ENCODE assay signal across 1 cellular context in the genomic region with DNA sequence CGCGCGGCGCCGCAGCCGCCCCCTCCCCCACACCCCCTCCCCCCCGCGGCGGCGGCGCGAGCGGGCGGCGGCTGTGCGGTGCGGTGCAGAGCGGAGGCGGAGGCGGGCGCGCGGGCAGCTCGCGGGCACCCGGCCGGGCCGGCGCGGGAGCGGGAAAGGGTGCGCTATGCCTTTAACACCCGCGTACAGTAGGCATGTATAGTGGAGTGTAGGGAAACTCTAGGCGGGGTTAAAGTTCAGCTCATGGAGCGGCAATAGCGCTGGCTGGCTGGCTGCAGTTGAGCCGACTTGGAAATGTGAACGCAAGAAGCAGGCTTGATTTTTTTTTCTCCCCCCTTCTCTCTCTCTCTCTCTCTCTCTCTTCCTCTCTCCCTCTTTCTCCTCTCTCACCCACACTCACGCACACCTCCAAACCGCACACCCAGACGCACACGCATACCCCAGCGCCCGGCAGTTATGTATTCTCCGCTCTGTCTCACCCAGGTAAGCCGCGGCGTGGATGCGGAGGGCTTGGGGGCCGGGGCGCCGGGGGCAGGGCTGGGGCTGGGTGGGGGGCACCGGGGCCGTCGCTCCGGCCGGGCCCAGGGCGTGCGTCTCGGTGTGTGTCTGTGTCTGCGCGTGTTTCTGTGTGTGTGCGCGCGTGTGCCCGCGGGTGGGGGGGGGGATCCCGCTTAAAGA.
TF ChIP-seq lines count a peak whose summit lies in the region.

A gene (plus strand): TSS at position 226 of the 678 bp plus-strand sequence.

TF ChIP-seq in K562, 482 proteins besides CTCF, POLR2A, EP300 and RAD21 (continued from another document and continues in another):
- TF ChIP-seq, protein P1, sequence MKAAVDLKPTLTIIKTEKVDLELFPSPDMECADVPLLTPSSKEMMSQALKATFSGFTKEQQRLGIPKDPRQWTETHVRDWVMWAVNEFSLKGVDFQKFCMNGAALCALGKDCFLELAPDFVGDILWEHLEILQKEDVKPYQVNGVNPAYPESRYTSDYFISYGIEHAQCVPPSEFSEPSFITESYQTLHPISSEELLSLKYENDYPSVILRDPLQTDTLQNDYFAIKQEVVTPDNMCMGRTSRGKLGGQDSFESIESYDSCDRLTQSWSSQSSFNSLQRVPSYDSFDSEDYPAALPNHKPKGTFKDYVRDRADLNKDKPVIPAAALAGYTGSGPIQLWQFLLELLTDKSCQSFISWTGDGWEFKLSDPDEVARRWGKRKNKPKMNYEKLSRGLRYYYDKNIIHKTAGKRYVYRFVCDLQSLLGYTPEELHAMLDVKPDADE (conservative IDR thresholded peaks at IDR 0.05; ENCODE audit: control insufficient read depth, low read depth, low read length): 0 out of 2 replicates have a peak, but pooled peaks have one; percentile 47
- TF ChIP-seq, protein P2, sequence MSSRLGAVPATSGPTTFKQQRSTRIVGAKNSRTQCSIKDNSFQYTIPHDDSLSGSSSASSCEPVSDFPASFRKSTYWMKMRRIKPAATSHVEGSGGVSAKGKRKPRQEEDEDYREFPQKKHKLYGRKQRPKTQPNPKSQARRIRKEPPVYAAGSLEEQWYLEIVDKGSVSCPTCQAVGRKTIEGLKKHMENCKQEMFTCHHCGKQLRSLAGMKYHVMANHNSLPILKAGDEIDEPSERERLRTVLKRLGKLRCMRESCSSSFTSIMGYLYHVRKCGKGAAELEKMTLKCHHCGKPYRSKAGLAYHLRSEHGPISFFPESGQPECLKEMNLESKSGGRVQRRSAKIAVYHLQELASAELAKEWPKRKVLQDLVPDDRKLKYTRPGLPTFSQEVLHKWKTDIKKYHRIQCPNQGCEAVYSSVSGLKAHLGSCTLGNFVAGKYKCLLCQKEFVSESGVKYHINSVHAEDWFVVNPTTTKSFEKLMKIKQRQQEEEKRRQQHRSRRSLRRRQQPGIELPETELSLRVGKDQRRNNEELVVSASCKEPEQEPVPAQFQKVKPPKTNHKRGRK (tag; IDR thresholded peaks at IDR 0.05): peak; percentile 43; the same call in 1 of the 2 replicates
- TF ChIP-seq SMAD4 (CRISPR knock-in tag; conservative IDR thresholded peaks at IDR 0.05): 0 out of 2 replicates have a peak, but pooled peaks have one; percentile 17
- TF ChIP-seq CEBPG (CRISPR knock-in tag; IDR thresholded peaks at IDR 0.05): 0 out of 2 replicates have a peak, but pooled peaks have one; percentile 2
- TF ChIP-seq CEBPG (tag; conservative IDR thresholded peaks at IDR 0.05 in 1 of 2, IDR thresholded peaks at IDR 0.05 in 1 of 2): no peak
- TF ChIP-seq KLF10 (CRISPR knock-in tag; IDR thresholded peaks at IDR 0.05): no peak
- no peak for TF ChIP-seq NFYB (IDR thresholded peaks at IDR 0.05; ENCODE audit: extremely low read depth, insufficient read length)
- TF ChIP-seq, protein P3, sequence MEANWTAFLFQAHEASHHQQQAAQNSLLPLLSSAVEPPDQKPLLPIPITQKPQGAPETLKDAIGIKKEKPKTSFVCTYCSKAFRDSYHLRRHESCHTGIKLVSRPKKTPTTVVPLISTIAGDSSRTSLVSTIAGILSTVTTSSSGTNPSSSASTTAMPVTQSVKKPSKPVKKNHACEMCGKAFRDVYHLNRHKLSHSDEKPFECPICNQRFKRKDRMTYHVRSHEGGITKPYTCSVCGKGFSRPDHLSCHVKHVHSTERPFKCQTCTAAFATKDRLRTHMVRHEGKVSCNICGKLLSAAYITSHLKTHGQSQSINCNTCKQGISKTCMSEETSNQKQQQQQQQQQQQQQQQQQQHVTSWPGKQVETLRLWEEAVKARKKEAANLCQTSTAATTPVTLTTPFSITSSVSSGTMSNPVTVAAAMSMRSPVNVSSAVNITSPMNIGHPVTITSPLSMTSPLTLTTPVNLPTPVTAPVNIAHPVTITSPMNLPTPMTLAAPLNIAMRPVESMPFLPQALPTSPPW (CRISPR knock-in tag; IDR thresholded peaks at IDR 0.05): peak; percentile 76
- peak; percentile 55; the same call in 1 of the 2 replicates for TF ChIP-seq DPF2 (IDR thresholded peaks at IDR 0.05)
- TF ChIP-seq, protein P4, sequence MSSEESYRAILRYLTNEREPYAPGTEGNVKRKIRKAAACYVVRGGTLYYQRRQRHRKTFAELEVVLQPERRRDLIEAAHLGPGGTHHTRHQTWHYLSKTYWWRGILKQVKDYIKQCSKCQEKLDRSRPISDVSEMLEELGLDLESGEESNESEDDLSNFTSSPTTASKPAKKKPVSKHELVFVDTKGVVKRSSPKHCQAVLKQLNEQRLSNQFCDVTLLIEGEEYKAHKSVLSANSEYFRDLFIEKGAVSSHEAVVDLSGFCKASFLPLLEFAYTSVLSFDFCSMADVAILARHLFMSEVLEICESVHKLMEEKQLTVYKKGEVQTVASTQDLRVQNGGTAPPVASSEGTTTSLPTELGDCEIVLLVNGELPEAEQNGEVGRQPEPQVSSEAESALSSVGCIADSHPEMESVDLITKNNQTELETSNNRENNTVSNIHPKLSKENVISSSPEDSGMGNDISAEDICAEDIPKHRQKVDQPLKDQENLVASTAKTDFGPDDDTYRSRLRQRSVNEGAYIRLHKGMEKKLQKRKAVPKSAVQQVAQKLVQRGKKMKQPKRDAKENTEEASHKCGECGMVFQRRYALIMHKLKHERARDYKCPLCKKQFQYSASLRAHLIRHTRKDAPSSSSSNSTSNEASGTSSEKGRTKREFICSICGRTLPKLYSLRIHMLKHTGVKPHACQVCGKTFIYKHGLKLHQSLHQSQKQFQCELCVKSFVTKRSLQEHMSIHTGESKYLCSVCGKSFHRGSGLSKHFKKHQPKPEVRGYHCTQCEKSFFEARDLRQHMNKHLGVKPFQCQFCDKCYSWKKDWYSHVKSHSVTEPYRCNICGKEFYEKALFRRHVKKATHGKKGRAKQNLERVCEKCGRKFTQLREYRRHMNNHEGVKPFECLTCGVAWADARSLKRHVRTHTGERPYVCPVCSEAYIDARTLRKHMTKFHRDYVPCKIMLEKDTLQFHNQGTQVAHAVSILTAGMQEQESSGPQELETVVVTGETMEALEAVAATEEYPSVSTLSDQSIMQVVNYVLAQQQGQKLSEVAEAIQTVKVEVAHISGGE (CRISPR knock-in tag; IDR thresholded peaks at IDR 0.05): no peak
- TF ChIP-seq TAF1 (IDR thresholded peaks at IDR 0.05; ENCODE audit: control insufficient read depth, extremely low read depth, insufficient read depth, low read length, severe bottlenecking): peak; percentile 36
- TF ChIP-seq, protein P5, sequence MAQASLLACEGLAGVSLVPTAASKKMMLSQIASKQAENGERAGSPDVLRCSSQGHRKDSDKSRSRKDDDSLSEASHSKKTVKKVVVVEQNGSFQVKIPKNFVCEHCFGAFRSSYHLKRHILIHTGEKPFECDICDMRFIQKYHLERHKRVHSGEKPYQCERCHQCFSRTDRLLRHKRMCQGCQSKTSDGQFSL (CRISPR knock-in tag; IDR thresholded peaks at IDR 0.05): no peak
- TF ChIP-seq, protein P5 (tag; IDR thresholded peaks at IDR 0.05): peak in 1 of 2 experiments; percentile 79; a peak in 2 of 4 replicates
- TF ChIP-seq MTA2 (IDR thresholded peaks at IDR 0.05; ENCODE audit: low read depth): peak; percentile 40; the same call in 1 of the 2 replicates
- peak; percentile 89 for TF ChIP-seq NR2C1 (IDR thresholded peaks at IDR 0.05)
- peak; percentile 91 for TF ChIP-seq NR2C1 (tag; IDR thresholded peaks at IDR 0.05)
- peak; percentile 27 for TF ChIP-seq TBP (optimal IDR thresholded peaks at IDR 0.05; ENCODE audit: low read depth, low read length)
- TF ChIP-seq, protein P6, sequence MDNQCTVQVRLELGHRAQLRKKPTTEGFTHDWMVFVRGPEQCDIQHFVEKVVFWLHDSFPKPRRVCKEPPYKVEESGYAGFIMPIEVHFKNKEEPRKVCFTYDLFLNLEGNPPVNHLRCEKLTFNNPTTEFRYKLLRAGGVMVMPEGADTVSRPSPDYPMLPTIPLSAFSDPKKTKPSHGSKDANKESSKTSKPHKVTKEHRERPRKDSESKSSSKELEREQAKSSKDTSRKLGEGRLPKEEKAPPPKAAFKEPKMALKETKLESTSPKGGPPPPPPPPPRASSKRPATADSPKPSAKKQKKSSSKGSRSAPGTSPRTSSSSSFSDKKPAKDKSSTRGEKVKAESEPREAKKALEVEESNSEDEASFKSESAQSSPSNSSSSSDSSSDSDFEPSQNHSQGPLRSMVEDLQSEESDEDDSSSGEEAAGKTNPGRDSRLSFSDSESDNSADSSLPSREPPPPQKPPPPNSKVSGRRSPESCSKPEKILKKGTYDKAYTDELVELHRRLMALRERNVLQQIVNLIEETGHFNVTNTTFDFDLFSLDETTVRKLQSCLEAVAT (IDR thresholded peaks at IDR 0.05): peak; percentile 90 to 93
- peak; percentile 55; the same call in 1 of the 2 replicates for TF ChIP-seq ARID2 (IDR thresholded peaks at IDR 0.05)
- TF ChIP-seq, protein P7, sequence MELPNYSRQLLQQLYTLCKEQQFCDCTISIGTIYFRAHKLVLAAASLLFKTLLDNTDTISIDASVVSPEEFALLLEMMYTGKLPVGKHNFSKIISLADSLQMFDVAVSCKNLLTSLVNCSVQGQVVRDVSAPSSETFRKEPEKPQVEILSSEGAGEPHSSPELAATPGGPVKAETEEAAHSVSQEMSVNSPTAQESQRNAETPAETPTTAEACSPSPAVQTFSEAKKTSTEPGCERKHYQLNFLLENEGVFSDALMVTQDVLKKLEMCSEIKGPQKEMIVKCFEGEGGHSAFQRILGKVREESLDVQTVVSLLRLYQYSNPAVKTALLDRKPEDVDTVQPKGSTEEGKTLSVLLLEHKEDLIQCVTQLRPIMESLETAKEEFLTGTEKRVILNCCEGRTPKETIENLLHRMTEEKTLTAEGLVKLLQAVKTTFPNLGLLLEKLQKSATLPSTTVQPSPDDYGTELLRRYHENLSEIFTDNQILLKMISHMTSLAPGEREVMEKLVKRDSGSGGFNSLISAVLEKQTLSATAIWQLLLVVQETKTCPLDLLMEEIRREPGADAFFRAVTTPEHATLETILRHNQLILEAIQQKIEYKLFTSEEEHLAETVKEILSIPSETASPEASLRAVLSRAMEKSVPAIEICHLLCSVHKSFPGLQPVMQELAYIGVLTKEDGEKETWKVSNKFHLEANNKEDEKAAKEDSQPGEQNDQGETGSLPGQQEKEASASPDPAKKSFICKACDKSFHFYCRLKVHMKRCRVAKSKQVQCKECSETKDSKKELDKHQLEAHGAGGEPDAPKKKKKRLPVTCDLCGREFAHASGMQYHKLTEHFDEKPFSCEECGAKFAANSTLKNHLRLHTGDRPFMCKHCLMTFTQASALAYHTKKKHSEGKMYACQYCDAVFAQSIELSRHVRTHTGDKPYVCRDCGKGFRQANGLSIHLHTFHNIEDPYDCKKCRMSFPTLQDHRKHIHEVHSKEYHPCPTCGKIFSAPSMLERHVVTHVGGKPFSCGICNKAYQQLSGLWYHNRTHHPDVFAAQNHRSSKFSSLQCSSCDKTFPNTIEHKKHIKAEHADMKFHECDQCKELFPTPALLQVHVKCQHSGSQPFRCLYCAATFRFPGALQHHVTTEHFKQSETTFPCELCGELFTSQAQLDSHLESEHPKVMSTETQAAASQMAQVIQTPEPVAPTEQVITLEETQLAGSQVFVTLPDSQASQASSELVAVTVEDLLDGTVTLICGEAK (IDR thresholded peaks at IDR 0.05): peak; percentile 49; the same call in 1 of the 2 replicates
- TF ChIP-seq, protein P7 (CRISPR knock-in tag; IDR thresholded peaks at IDR 0.05): no peak
- 0 out of 2 replicates have a peak, but pooled peaks have one; percentile 7 for TF ChIP-seq TEAD4 (IDR thresholded peaks at IDR 0.05; ENCODE audit: low read length)
- TF ChIP-seq TEAD4 (CRISPR knock-in tag; IDR thresholded peaks at IDR 0.05; ENCODE audit: borderline replicate concordance): no peak
- TF ChIP-seq, protein P8, sequence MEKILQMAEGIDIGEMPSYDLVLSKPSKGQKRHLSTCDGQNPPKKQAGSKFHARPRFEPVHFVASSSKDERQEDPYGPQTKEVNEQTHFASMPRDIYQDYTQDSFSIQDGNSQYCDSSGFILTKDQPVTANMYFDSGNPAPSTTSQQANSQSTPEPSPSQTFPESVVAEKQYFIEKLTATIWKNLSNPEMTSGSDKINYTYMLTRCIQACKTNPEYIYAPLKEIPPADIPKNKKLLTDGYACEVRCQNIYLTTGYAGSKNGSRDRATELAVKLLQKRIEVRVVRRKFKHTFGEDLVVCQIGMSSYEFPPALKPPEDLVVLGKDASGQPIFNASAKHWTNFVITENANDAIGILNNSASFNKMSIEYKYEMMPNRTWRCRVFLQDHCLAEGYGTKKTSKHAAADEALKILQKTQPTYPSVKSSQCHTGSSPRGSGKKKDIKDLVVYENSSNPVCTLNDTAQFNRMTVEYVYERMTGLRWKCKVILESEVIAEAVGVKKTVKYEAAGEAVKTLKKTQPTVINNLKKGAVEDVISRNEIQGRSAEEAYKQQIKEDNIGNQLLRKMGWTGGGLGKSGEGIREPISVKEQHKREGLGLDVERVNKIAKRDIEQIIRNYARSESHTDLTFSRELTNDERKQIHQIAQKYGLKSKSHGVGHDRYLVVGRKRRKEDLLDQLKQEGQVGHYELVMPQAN (IDR thresholded peaks at IDR 0.05; ENCODE audit: borderline replicate concordance): peak; percentile 62; the same call in 1 of the 2 replicates
- peak; percentile 64; the same call in 1 of the 2 replicates for TF ChIP-seq ZNF589 (CRISPR knock-in tag; IDR thresholded peaks at IDR 0.05; ENCODE audit: low read depth)
- TF ChIP-seq HNRNPLL (IDR thresholded peaks at IDR 0.05; ENCODE audit: low read depth, low read length, poor library complexity, severe bottlenecking): peak; percentile 32
- peak; percentile 91; the same call in 1 of the 2 replicates for TF ChIP-seq LARP7 (IDR thresholded peaks at IDR 0.05)
